8 cellular contexts compared by ENCODE assay signal in the genomic region with DNA sequence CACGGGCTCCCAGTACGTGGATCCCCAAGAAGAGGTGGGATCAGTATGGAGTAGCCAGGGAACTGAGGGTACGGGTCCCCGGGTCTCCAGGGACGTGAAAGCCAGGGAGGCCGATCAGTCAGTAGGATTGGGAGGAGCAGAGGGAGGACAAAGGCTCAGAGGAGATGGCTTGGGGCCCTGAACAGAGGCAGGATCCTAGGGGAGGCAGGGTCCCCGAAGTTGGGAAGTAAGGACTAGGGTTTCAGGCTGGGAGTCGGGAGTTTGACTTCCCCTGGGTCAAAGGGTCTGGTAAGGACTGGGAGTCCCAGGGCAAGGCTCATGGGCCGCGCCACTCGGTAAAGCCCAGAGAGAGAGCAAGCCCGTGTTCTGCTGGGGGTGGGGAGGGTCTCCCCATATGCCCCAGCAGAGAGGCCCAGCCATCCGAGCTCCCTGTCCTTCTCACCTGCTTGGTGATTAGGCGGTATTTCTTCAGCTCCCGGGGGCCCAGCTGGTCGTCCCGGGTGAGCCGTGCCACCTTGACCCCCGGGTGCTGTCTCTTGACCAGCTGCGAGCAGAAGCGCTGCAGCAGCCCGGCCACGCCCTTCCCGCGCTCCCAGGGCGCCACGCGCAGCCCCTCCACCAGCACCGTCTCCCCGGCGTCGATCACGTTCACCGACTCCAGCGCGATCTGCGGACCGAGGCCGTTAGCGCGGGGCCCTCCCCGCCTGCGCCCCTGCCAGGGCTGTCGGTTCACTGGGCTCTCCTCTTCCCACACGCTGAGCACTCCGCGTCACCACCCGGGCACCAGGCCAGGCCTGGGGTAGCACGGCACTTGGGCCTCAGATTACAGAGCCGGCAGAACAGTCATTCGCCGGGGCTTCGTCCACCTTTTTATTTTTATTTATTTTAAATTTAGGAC. TPM values are rescaled to one million over a fixed set of nuclear protein-coding genes. Genes with fewer than 3 reads are reported as not detected.
DNase-seq lines count a peak whose midpoint lies in the region; ATAC-seq, FAIRE-seq and TF ChIP-seq lines count a peak whose summit lies in the region.
"Had no signal": no experiment of that assay in that cellular context is flagged by ENCODE, and none has a peak within 500 bp of the region (broad histone marks: within the 10 kb centered on the region; RNA-seq: fewer than 3 reads in every experiment).

No MANE protein-coding gene starts in this region.

- no peak overlapping the region for H3K9ac ChIP-seq in GM12878 (ENCODE audit: control insufficient read depth, insufficient read depth, low read length)

- no TSS peak for BruUV-seq in GM12878 (replicated peaks; lab: Mats Ljungman, UMichigan)

- TF ChIP-seq RAD21 in GM12878 (IDR thresholded peaks at IDR 0.05; ENCODE audit: insufficient read depth, low read depth, low read length), result no peak

- no peak for TF ChIP-seq EP300 in GM12878 (IDR thresholded peaks at IDR 0.05; ENCODE audit: borderline replicate concordance in 1 of 2, control insufficient read depth in 1 of 2, low read depth in 2 of 2, low read length in 2 of 2)

- WGBS in GM12878 (ENCODE audit: insufficient coverage, insufficient replicate concordance, low lambda C conversion rate, missing lambda C conversion rate), result 10% methylated on average over 45 of the region's 53 CpGs

- DNase-seq in Daoy (ENCODE audit: low read depth), result peak; percentile 100
- peak; percentile 66 for DNase-seq in NCI-H2029 treated with DMSO at 0.1 percent for 48 hours (lab: John Stamatoyannopoulos, UW)
- no peak for DNase-seq in GM12878 (ENCODE audit: low read depth, low spot score)
- DNase-seq in kidney tubule cell (ENCODE audit: low spot score), result peak; percentile 83
- DNase-seq in stimulated activated naive CD4-positive, alpha-beta T cell treated with Interleukin-2 at 50 U/mL for 16 hours (lab: John Stamatoyannopoulos, UW), result no peak

- ATAC-seq in GM12878 (peak; percentile 22), GM19397 (IDR thresholded peaks at IDR 0.05; ENCODE audit: unreplicated experiment) (no peak), GM21423 (IDR thresholded peaks at IDR 0.05; ENCODE audit: unreplicated experiment) (no peak)

- FAIRE-seq in GM12878 (lab: Jason Lieb, UNC), result no peak

- H4K20me1 ChIP-seq in GM12878 (ENCODE audit: control insufficient read depth, insufficient read depth), result no peaks in the 10 kb centered on the region

- H3K4me1 ChIP-seq in GM12878 (ENCODE audit: control insufficient read depth, insufficient read depth, low read length), result peaks cover 7% of the 10 kb centered on the region; the same call in 1 of the 2 replicates

- intact Hi-C loops in GM12878 (cut with micrococcal nuclease; ENCODE audit: unreplicated experiment), result no loop called here

- RAD21 ChIA-PET in GM12878 (lab: Charles Lee; ENCODE audit: unreplicated experiment), result interaction anchor here (0.9 to 2.4 kb wide), 7 partner anchors 8 to 110 kb away, joined by 3 to 15 read pairs (median 3); a partner anchor contains a TSS

- no peak for TF ChIP-seq POLR2A in GM12878 (IDR thresholded peaks at IDR 0.05; ENCODE audit: low read depth, low read length)

- peak overlapping the region; percentile 50; the same call in 1 of the 2 replicates for H3K4me2 ChIP-seq in GM12878 (ENCODE audit: control insufficient read depth, insufficient read depth)

- SMC1A ChIA-PET in GM12878 (lab: Charles Lee; ENCODE audit: uncharacterized antibody, unreplicated experiment), result interaction anchor here (0.7 to 1.8 kb wide), 8 partner anchors 9 to 149 kb away, joined by 3 to 7 read pairs (median 4); a partner anchor contains a TSS

- in situ Hi-C loops in GM12878 (cut with MboI), result no loop called here

- peaks cover 26 to 32% of the 10 kb centered on the region in 2 experiments for H3K27me3 ChIP-seq in GM12878 (replicated peaks in 1 of 2; ENCODE audit: control insufficient read depth in 2 of 2, insufficient read depth in 2 of 2, low read length in 1 of 2)

- CTCF ChIA-PET in GM12878 (lab: Yijun Ruan, JAX), result interaction anchor here (0.9 to 2.8 kb wide), 8 partner anchors 7 to 110 kb away, joined by 3 to 35 read pairs (median 6); a partner anchor contains a TSS

- H3K79me2 ChIP-seq in GM12878 (ENCODE audit: control insufficient read depth, insufficient read depth, low read length), result no peaks in the 10 kb centered on the region

- no peaks in the 10 kb centered on the region; the same call in 2 of the 3 replicates for H3K9me3 ChIP-seq in GM12878 (replicated peaks; ENCODE audit: control insufficient read depth, insufficient read depth, low read length)
- H3K9me3 ChIP-seq: neutrophil had no signal

- 0 out of 2 replicates have a peak overlapping the region, but pooled peaks have one; percentile 23 for H3K4me3 ChIP-seq in GM12878

- H3K36me3 ChIP-seq in GM12878 (ENCODE audit: control insufficient read depth in 2 of 2, insufficient read depth in 2 of 2, low read length in 1 of 2), result no peaks in the 10 kb centered on the region
- H3K36me3 ChIP-seq: neutrophil had no signal

- POLR2A ChIA-PET in GM12878 (lab: Charles Lee), result interaction anchor here (0.6 to 1.0 kb wide), 3 partner anchors 8 to 29 kb away, joined by 3 to 4 read pairs (median 3); a partner anchor contains a TSS

- no peak for TF ChIP-seq CTCF in GM12878 (IDR thresholded peaks at IDR 0.05 in 2 of 3, conservative IDR thresholded peaks at IDR 0.05 in 1 of 3; ENCODE audit: control insufficient read depth in 2 of 3, extremely low read depth in 1 of 3, insufficient read depth in 1 of 3, low read depth in 3 of 3, low read length in 3 of 3)

- no peak overlapping the region; the same call in 1 of the 2 replicates for H2AFZ ChIP-seq in GM12878 (ENCODE audit: control insufficient read depth, low read depth, low read length)

- H3K27ac ChIP-seq in GM12878 (ENCODE audit: control insufficient read depth, insufficient read depth), result no peak overlapping the region
- H3K27ac ChIP-seq: neutrophil had no signal

RNA-seq across cellular contexts. Expression of a gene that starts 7.0 kb away (rescaled TPM):
- not detected in 2 replicates for total RNA-seq in Daoy (2014; rRNA removed; shearing (Covaris generic))
- not detected in 2 replicates for total RNA-seq in GM12878 (2013; cell fraction: nucleolus; rRNA removed)
- total RNA-seq in GM12878 (2014; rRNA removed) (not detected in 2 replicates), GM12878 (2014; rRNA removed; fragmentation: Illumina TruSeq; extraction: Trizol) (not detected in 2 replicates), GM12878 (2021) (not detected in 2 replicates)
- not detected for polyA plus RNA-seq in GM12878 (2011; ENCODE audit: low read depth)
- polyA plus RNA-seq in GM12878 (2011; rRNA removed) (not detected in 2 replicates), GM12878 (2014; fragmentation: Illumina TruSeq; extraction: Trizol) (not detected in 2 replicates), GM12878 (2014; fragmentation: Nextera tagmentation; extraction: Ambion mirVana) (not detected), GM12878 (2014; rRNA removed) (not detected in 2 replicates), GM12878 (2016; fragmentation: Nextera tagmentation; extraction: Ambion mirVana) (not detected)
- polyA plus RNA-seq in GM12878 (2011; cell fraction: cytosol; rRNA removed), result not detected in 2 replicates
- polyA plus RNA-seq in GM12878 (2011; cell fraction: nucleus; rRNA removed), result 0.07 TPM in 1 of 2 replicates, not detected in the other
- not detected in 2 replicates for polyA plus RNA-seq in GM12878 (2012)
- polyA minus RNA-seq in GM12878 (2011; rRNA and poly(A)+ RNA removed), result not detected in 2 replicates
- polyA minus RNA-seq in GM12878 (2011; cell fraction: cytosol; rRNA and poly(A)+ RNA removed), result not detected in 2 replicates
- 0.10 TPM in 1 of 2 replicates, not detected in the other for polyA minus RNA-seq in GM12878 (2011; cell fraction: nucleus; rRNA and poly(A)+ RNA removed)

RNA-seq across cellular contexts. Expression of a gene that starts 7.7 kb away (rescaled TPM):
- 6.5 and 10.3 TPM in 2 replicates for total RNA-seq in Daoy (2014; rRNA removed; shearing (Covaris generic))
- 0.19 TPM in 1 of 2 replicates, not detected in the other for total RNA-seq in GM12878 (2013; cell fraction: nucleolus; rRNA removed)
- total RNA-seq in GM12878 (2014; rRNA removed), result 0.11 TPM in 1 of 2 replicates, not detected in the other
- 0.09 TPM in 1 of 2 replicates, not detected in the other for total RNA-seq in GM12878 (2014; rRNA removed; fragmentation: Illumina TruSeq; extraction: Trizol)
- 0.11 and 0.23 TPM in 2 replicates for total RNA-seq in GM12878 (2021)
- not detected for polyA plus RNA-seq in GM12878 (2011; ENCODE audit: low read depth)
- not detected in 2 replicates for polyA plus RNA-seq in GM12878 (2011; rRNA removed)
- 0.03 TPM in 1 of 2 replicates, not detected in the other for polyA plus RNA-seq in GM12878 (2011; cell fraction: cytosol; rRNA removed)
- 0.10 and 0.16 TPM in 2 replicates for polyA plus RNA-seq in GM12878 (2011; cell fraction: nucleus; rRNA removed)
- 0.05 and 0.08 TPM in 2 replicates for polyA plus RNA-seq in GM12878 (2012)
- polyA plus RNA-seq in GM12878 (2014; fragmentation: Illumina TruSeq; extraction: Trizol), result not detected in 2 replicates
- polyA plus RNA-seq in GM12878 (2014; fragmentation: Nextera tagmentation; extraction: Ambion mirVana), result not detected
- 0.20 TPM in 1 of 2 replicates, not detected in the other for polyA plus RNA-seq in GM12878 (2014; rRNA removed)
- under 1 TPM; 0.09 to 0.25 TPM for polyA plus RNA-seq in GM12878 (2016; fragmentation: Nextera tagmentation; extraction: Ambion mirVana)
- polyA minus RNA-seq in GM12878 (2011; rRNA and poly(A)+ RNA removed), result not detected in 2 replicates
- polyA minus RNA-seq in GM12878 (2011; cell fraction: cytosol; rRNA and poly(A)+ RNA removed), result not detected in 2 replicates
- polyA minus RNA-seq in GM12878 (2011; cell fraction: nucleus; rRNA and poly(A)+ RNA removed), result not detected in 2 replicates

RNA-seq across cellular contexts. Expression of a gene that starts 18.8 kb away (rescaled TPM):
- 320 and 364 TPM in 2 replicates for total RNA-seq in Daoy (2014; rRNA removed; shearing (Covaris generic))
- 10.0 and 11.2 TPM in 2 replicates for total RNA-seq in GM12878 (2013; cell fraction: nucleolus; rRNA removed)
- 89.4 and 103 TPM in 2 replicates for total RNA-seq in GM12878 (2014; rRNA removed)
- total RNA-seq in GM12878 (2014; rRNA removed; fragmentation: Illumina TruSeq; extraction: Trizol), result 48.6 and 48.9 TPM in 2 replicates
- total RNA-seq in GM12878 (2021), result 58.5 and 63.5 TPM in 2 replicates
- 53.1 TPM for polyA plus RNA-seq in GM12878 (2011; ENCODE audit: low read depth)
- polyA plus RNA-seq in GM12878 (2011; rRNA removed), result 103 and 121 TPM in 2 replicates
- 132 and 133 TPM in 2 replicates for polyA plus RNA-seq in GM12878 (2011; cell fraction: cytosol; rRNA removed)
- 70.1 and 95.2 TPM in 2 replicates for polyA plus RNA-seq in GM12878 (2011; cell fraction: nucleus; rRNA removed)
- polyA plus RNA-seq in GM12878 (2012), result 63.7 and 83.5 TPM in 2 replicates
- 59.2 and 61.3 TPM in 2 replicates for polyA plus RNA-seq in GM12878 (2014; fragmentation: Illumina TruSeq; extraction: Trizol)
- 1 to 10 TPM; 2.5 to 7.9 TPM for polyA plus RNA-seq in GM12878 (2014; fragmentation: Nextera tagmentation; extraction: Ambion mirVana)
- 101 and 115 TPM in 2 replicates for polyA plus RNA-seq in GM12878 (2014; rRNA removed)
- 10 to 100 TPM; 26.3 to 30.7 TPM for polyA plus RNA-seq in GM12878 (2016; fragmentation: Nextera tagmentation; extraction: Ambion mirVana)
- polyA minus RNA-seq in GM12878 (2011; rRNA and poly(A)+ RNA removed), result 59.1 and 71.1 TPM in 2 replicates
- 18.3 and 22.6 TPM in 2 replicates for polyA minus RNA-seq in GM12878 (2011; cell fraction: cytosol; rRNA and poly(A)+ RNA removed)
- 7.1 and 7.4 TPM in 2 replicates for polyA minus RNA-seq in GM12878 (2011; cell fraction: nucleus; rRNA and poly(A)+ RNA removed)

RNA-seq across cellular contexts. Expression of a gene that starts 27.7 kb away (rescaled TPM):
- not detected in 2 replicates for total RNA-seq in Daoy (2014; rRNA removed; shearing (Covaris generic))
- total RNA-seq in GM12878 (2013; cell fraction: nucleolus; rRNA removed), result not detected in 2 replicates
- not detected in 2 replicates for total RNA-seq in GM12878 (2014; rRNA removed)
- not detected in 2 replicates for total RNA-seq in GM12878 (2014; rRNA removed; fragmentation: Illumina TruSeq; extraction: Trizol)
- total RNA-seq in GM12878 (2021), result not detected in 2 replicates
- not detected for polyA plus RNA-seq in GM12878 (2011; ENCODE audit: low read depth)
- polyA plus RNA-seq in GM12878 (2011; rRNA removed), result 0.11 TPM in 1 of 2 replicates, not detected in the other
- 0.03 TPM in 1 of 2 replicates, not detected in the other for polyA plus RNA-seq in GM12878 (2011; cell fraction: cytosol; rRNA removed)
- 0.04 and 0.10 TPM in 2 replicates for polyA plus RNA-seq in GM12878 (2011; cell fraction: nucleus; rRNA removed)
- polyA plus RNA-seq in GM12878 (2012), result not detected in 2 replicates
- polyA plus RNA-seq in GM12878 (2014; fragmentation: Illumina TruSeq; extraction: Trizol), result not detected in 2 replicates
- not detected for polyA plus RNA-seq in GM12878 (2014; fragmentation: Nextera tagmentation; extraction: Ambion mirVana)
- polyA plus RNA-seq in GM12878 (2014; rRNA removed), result not detected in 2 replicates
- polyA plus RNA-seq in GM12878 (2016; fragmentation: Nextera tagmentation; extraction: Ambion mirVana), result not detected
- not detected in 2 replicates for polyA minus RNA-seq in GM12878 (2011; rRNA and poly(A)+ RNA removed)
- not detected in 2 replicates for polyA minus RNA-seq in GM12878 (2011; cell fraction: cytosol; rRNA and poly(A)+ RNA removed)
- 0.48 TPM in 1 of 2 replicates, not detected in the other for polyA minus RNA-seq in GM12878 (2011; cell fraction: nucleus; rRNA and poly(A)+ RNA removed)

RNA-seq across cellular contexts. Expression of a gene that starts 44.3 kb away (rescaled TPM):
- 107 and 139 TPM in 2 replicates for total RNA-seq in Daoy (2014; rRNA removed; shearing (Covaris generic))
- total RNA-seq in GM12878 (2013; cell fraction: nucleolus; rRNA removed), result 64.1 and 64.5 TPM in 2 replicates
- total RNA-seq in GM12878 (2014; rRNA removed) (12.4 and 13.5 TPM in 2 replicates), GM12878 (2014; rRNA removed; fragmentation: Illumina TruSeq; extraction: Trizol) (5.3 and 9.2 TPM in 2 replicates), GM12878 (2021) (25.0 and 27.8 TPM in 2 replicates)
- 10.5 TPM for polyA plus RNA-seq in GM12878 (2011; ENCODE audit: low read depth)
- polyA plus RNA-seq in GM12878 (2011; rRNA removed) (15.2 and 17.3 TPM in 2 replicates), GM12878 (2014; fragmentation: Illumina TruSeq; extraction: Trizol) (7.7 and 14.6 TPM in 2 replicates), GM12878 (2014; fragmentation: Nextera tagmentation; extraction: Ambion mirVana) (1 to 10 TPM in 1 of 2 experiments, under 1 TPM in 1; 0.53 to 3.2 TPM), GM12878 (2014; rRNA removed) (15.6 and 20.0 TPM in 2 replicates), GM12878 (2016; fragmentation: Nextera tagmentation; extraction: Ambion mirVana) (10 to 100 TPM; 19.6 to 23.0 TPM)
- polyA plus RNA-seq in GM12878 (2011; cell fraction: cytosol; rRNA removed), result 25.7 and 29.6 TPM in 2 replicates
- 83.0 and 97.3 TPM in 2 replicates for polyA plus RNA-seq in GM12878 (2011; cell fraction: nucleus; rRNA removed)
- 26.0 and 27.8 TPM in 2 replicates for polyA plus RNA-seq in GM12878 (2012)
- 10.1 and 21.9 TPM in 2 replicates for polyA minus RNA-seq in GM12878 (2011; rRNA and poly(A)+ RNA removed)
- polyA minus RNA-seq in GM12878 (2011; cell fraction: cytosol; rRNA and poly(A)+ RNA removed), result 9.5 and 12.3 TPM in 2 replicates
- 19.8 and 34.6 TPM in 2 replicates for polyA minus RNA-seq in GM12878 (2011; cell fraction: nucleus; rRNA and poly(A)+ RNA removed)

Comparison
In these comparisons a context has a peak if more than half of its experiments do, and no peak if none do; other contexts are left out.
1. DNase-seq: peak in Daoy (single experiment), NCI-H2029 treated with DMSO at 0.1 percent for 48 hours (single experiment) and kidney tubule cell (single experiment); none in GM12878 (single experiment) and stimulated activated naive CD4-positive, alpha-beta T cell treated with Interleukin-2 at 50 U/mL for 16 hours (single experiment).